9 cellular contexts compared by ENCODE assay signal in genomic region chr6:141552463-141552862, GRCh38.
A peak's percentile ranks its signal among the peaks of the same experiment; 100 is the strongest.
DNase-seq lines count a peak whose midpoint lies in the region; ATAC-seq, FAIRE-seq and TF ChIP-seq lines count a peak whose summit lies in the region.
"Had no signal": no experiment of that assay in that cellular context is flagged by ENCODE, and none has a peak within 500 bp of the region (broad histone marks: within the 10 kb centered on the region; RNA-seq: fewer than 3 reads in every experiment).

No MANE protein-coding gene starts in this region.

- no peaks in the 10 kb centered on the region for H3K27me3 Mint-ChIP-seq in activated B cell treated with CpG ODN at 0.5 μM for 24 hours
- H3K27me3 Mint-ChIP-seq in T-helper 17 cell: no peaks in the 10 kb centered on the region

- no peak overlapping the region for H3K9ac ChIP-seq in GM23248

- H3K9me3 Mint-ChIP-seq in activated B cell treated with CpG ODN at 0.5 μM for 24 hours: peaks cover 13% of the 10 kb centered on the region

- no peak overlapping the region for H3K4me2 ChIP-seq in GM23248 (ENCODE audit: unreplicated experiment)

- intact Hi-C loops in activated B cell treated with CpG ODN at 0.5 μM for 24 hours (cut with micrococcal nuclease): no loop called here

- H3K79me2 ChIP-seq in GM23248 (ENCODE audit: insufficient read depth): no peaks in the 10 kb centered on the region

- WGBS in GM23248 (ENCODE audit: low coverage in 1 of 2, low lambda C conversion rate in 2 of 2, missing lambda C conversion rate in 2 of 2), 2 experiments: 96% methylated on average over 1 of the region's 1 CpG

- no peak for DNase-seq in GM12891 (ENCODE audit: insufficient read length, low spot score)
- peak; percentile 41 for DNase-seq in GM23248
- peak; percentile 93 for DNase-seq in LNCaP clone FGC (ENCODE audit: low read depth)
- no peak for DNase-seq in activated B cell treated with CpG ODN at 0.5 μM for 24 hours
- peak; percentile 100 for DNase-seq in renal cortical epithelial cell (ENCODE audit: low read depth)
- no peak for DNase-seq in T-helper 17 cell
- DNase-seq in ecto neural progenitor cell (ENCODE audit: low spot score): no peak
- DNase-seq in nucleus accumbens (lab: John Stamatoyannopoulos, UW): no peak

- POLR2A ChIA-PET in activated B cell treated with CpG ODN at 0.5 μM for 24 hours (lab: Charles Lee): no interaction called here

- no peaks in the 10 kb centered on the region for H3K9me3 ChIP-seq in GM23248 (ENCODE audit: low read depth)
- peaks cover 9% of the 10 kb centered on the region for H3K9me3 ChIP-seq in T-helper 17 cell (ENCODE audit: control insufficient read depth, low read length, poor library complexity, severe bottlenecking)

- no peak for TF ChIP-seq POLR2A in GM12891 (IDR thresholded peaks at IDR 0.05; ENCODE audit: low read depth, low read length)

- no peaks in the 10 kb centered on the region for H3K9me2 ChIP-seq in GM23248 (ENCODE audit: insufficient read depth)

- FAIRE-seq in GM12891 (lab: Jason Lieb, UNC): no peak

- no peaks in the 10 kb centered on the region for H3F3A ChIP-seq in GM23248 (ENCODE audit: insufficient read depth)

- H3K27ac Mint-ChIP-seq in activated B cell treated with CpG ODN at 0.5 μM for 24 hours (no peak overlapping the region), T-helper 17 cell (no peak overlapping the region)
- H3K27ac Mint-ChIP-seq: IgD-negative memory B cell had no signal

- H3K4me1 Mint-ChIP-seq in activated B cell treated with CpG ODN at 0.5 μM for 24 hours (peaks cover 17% of the 10 kb centered on the region), T-helper 17 cell (peaks cover 3% of the 10 kb centered on the region)

- in situ Hi-C loops in GM23248 (cut with MboI): loop anchor here (25.0 kb wide), 2 partner anchors 990 to 1490 kb away; no protein-coding TSS in a partner anchor

- H2AFZ ChIP-seq in GM23248: no peak overlapping the region

- ATAC-seq in activated B cell treated with CpG ODN at 0.5 μM for 24 hours (ENCODE audit: low read depth) (peak; percentile 40), T-helper 17 cell (no peak)

- H3K4me3 ChIP-seq in GM23248 (no peak overlapping the region), LNCaP clone FGC (ENCODE audit: low read depth, low read length) (no peak overlapping the region)

- no peaks in the 10 kb centered on the region for H4K20me1 ChIP-seq in GM23248 (ENCODE audit: insufficient read depth)

- H3K36me3 Mint-ChIP-seq in activated B cell treated with CpG ODN at 0.5 μM for 24 hours (ENCODE audit: low read depth): no peaks in the 10 kb centered on the region
- H3K36me3 Mint-ChIP-seq in T-helper 17 cell (ENCODE audit: low read depth): peaks cover 2% of the 10 kb centered on the region
- H3K36me3 Mint-ChIP-seq: IgD-negative memory B cell had no signal

- H3K27me3 ChIP-seq in GM23248 (replicated peaks; ENCODE audit: insufficient read depth): no peaks in the 10 kb centered on the region

- TF ChIP-seq CTCF in LNCaP clone FGC (IDR thresholded peaks at IDR 0.05; ENCODE audit: control insufficient read depth, extremely low read depth, insufficient read depth) (no peak), activated B cell treated with CpG ODN at 0.5 μM for 24 hours (IDR thresholded peaks at IDR 0.05) (no peak)

- H3K27ac ChIP-seq in GM23248: no peak overlapping the region

- no peaks in the 10 kb centered on the region for H3K4me1 ChIP-seq in GM23248 (ENCODE audit: insufficient read depth)

- no peaks in the 10 kb centered on the region for H3K36me3 ChIP-seq in GM23248 (ENCODE audit: low read depth)

- CTCF ChIA-PET in activated B cell treated with CpG ODN at 0.5 μM for 24 hours (lab: Charles Lee): no interaction called here

- H3K4me3 Mint-ChIP-seq in activated B cell treated with CpG ODN at 0.5 μM for 24 hours: no peak overlapping the region
- no peak overlapping the region for H3K4me3 Mint-ChIP-seq in T-helper 17 cell
- H3K4me3 Mint-ChIP-seq: IgD-negative memory B cell had no signal

TF ChIP-seq in GM12891, 5 proteins besides CTCF, POLR2A, EP300 and RAD21:
- TF ChIP-seq POLR2AphosphoS5 (IDR thresholded peaks at IDR 0.05; ENCODE audit: low read depth, low read length) (no peak), SPI1 (IDR thresholded peaks at IDR 0.05; ENCODE audit: low read depth, low read length) (peak; percentile 66), PAX5 (IDR thresholded peaks at IDR 0.05; ENCODE audit: insufficient read depth, low read length, severe bottlenecking) (no peak)

Comparison
In these comparisons a context has a peak if more than half of its experiments do, and no peak if none do; other contexts are left out.
1. DNase-seq: peak in GM23248 (single experiment), LNCaP clone FGC (single experiment) and renal cortical epithelial cell (single experiment); none in GM12891 (single experiment), activated B cell treated with CpG ODN at 0.5 μM for 24 hours (single experiment), T-helper 17 cell (0 of 3), ecto neural progenitor cell (single experiment) and nucleus accumbens (0 of 56).